Comparison of ENCODE assay signal across 18 cellular contexts in the genomic region with DNA sequence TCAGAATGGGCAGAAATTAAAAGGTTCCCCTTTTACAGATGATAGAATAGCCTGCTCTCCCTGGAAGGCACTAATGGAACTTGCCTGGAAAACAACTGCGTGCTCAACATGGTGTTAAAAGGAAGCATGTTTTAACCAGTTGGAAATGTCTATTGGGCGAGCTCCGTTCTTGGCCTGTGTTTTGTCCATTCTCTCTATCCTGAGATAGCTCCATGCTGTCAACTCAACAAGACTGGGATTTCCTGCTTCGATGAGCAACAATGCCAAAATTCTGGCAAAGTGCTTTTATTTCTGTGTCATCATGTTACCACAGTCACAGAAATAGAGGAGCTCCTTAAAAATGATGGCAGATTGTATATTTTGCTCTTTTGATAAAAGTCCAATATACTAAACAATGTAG.
DNase-seq lines count a peak whose midpoint lies in the region; ATAC-seq and TF ChIP-seq lines count a peak whose summit lies in the region.
"Had no signal": no experiment of that assay in that cellular context is flagged by ENCODE, and none has a peak within 500 bp of the region (broad histone marks: within the 10 kb centered on the region; RNA-seq: fewer than 3 reads in every experiment).

No MANE protein-coding gene starts in this region.

- H3K27me3 ChIP-seq in right cardiac atrium (ENCODE audit: control insufficient read depth, insufficient read depth) (no peaks in the 10 kb centered on the region), H7 (ENCODE audit: control insufficient read depth, insufficient read depth, low read length) (no peaks in the 10 kb centered on the region)
- H3K27me3 ChIP-seq: esophagus squamous epithelium, neutrophil, right lobe of liver, thyroid gland had no signal

- intact Hi-C loops in right cardiac atrium (cut with DNase I) = no loop called here

- no peak overlapping the region for H3K4me3 ChIP-seq in AG09309 (ENCODE audit: control insufficient read depth, low read depth, low read length)
- no peak overlapping the region for H3K4me3 ChIP-seq in right cardiac atrium (ENCODE audit: low read length)
- no peak overlapping the region for H3K4me3 ChIP-seq in H7 (ENCODE audit: insufficient read depth, low read depth, low read length)
- H3K4me3 ChIP-seq: esophagus squamous epithelium, right lobe of liver, thyroid gland had no signal

- H3K4me1 ChIP-seq in right cardiac atrium (ENCODE audit: control insufficient read depth, insufficient read depth, low read length) = peaks cover 9% of the 10 kb centered on the region
- H3K4me1 ChIP-seq: right lobe of liver had no signal

- no peaks in the 10 kb centered on the region for H3K36me3 ChIP-seq in H7 (replicated peaks; ENCODE audit: control insufficient read depth, insufficient read depth, low read length)
- H3K36me3 ChIP-seq: esophagus squamous epithelium, neutrophil, right lobe of liver, thyroid gland had no signal

- no peaks in the 10 kb centered on the region for H3K9me3 ChIP-seq in right cardiac atrium (ENCODE audit: control insufficient read depth, low read length)
- H3K9me3 ChIP-seq: esophagus squamous epithelium, neutrophil, right lobe of liver, thyroid gland had no signal

- TF ChIP-seq CTCF in AG09309 (IDR thresholded peaks at IDR 0.05; ENCODE audit: control insufficient read depth, insufficient read depth, low read depth, low read length, missing control alignments) = no peak

- no peak overlapping the region for H3K27ac ChIP-seq in right cardiac atrium (ENCODE audit: low read length)
- H3K27ac ChIP-seq: KMS-11, neutrophil, right lobe of liver, thyroid gland had no signal

- peak; percentile 17 for DNase-seq in AG09309 (ENCODE audit: low read depth)
- peak; percentile 16 for DNase-seq in HT1080 (ENCODE audit: low read depth)
- DNase-seq in cerebellar cortex (ENCODE audit: low spot score) = peak; percentile 4
- DNase-seq in right cardiac atrium = peak in 1 of 3 donors; percentile 50
- DNase-seq in UCSD-AML1 (lab: John Stamatoyannopoulos, UW; ENCODE audit: unreplicated experiment) = no peak
- DNase-seq in GDM1 (lab: John Stamatoyannopoulos, UW) = no peak
- DNase-seq in H7 = no peak
- DNase-seq: activated CD4-positive, alpha-beta T cell treated with anti-CD3 and anti-CD28 coated beads, Interleukin-2, amount 50 U/mL, for 1 hour; DMS 273 treated with DMSO at 0.1 percent for 48 hours; esophagus squamous epithelium; NCI-H1417; right lobe of liver; stimulated activated CD4-positive, alpha-beta T cell treated with anti-CD3 and anti-CD28 coated beads, Interleukin-2, amount 100 ng/mL, for 48 hours; stimulated activated CD8-positive, alpha-beta memory T cell treated with anti-CD3 and anti-CD28 coated beads, Interleukin-4, amount 100 ng/mL, for 48 hours; thyroid gland had no signal

- WGBS in right cardiac atrium = 17% methylated on average over 4 of the region's 4 CpGs

- peak; percentile 59 to 84 for ATAC-seq in right cardiac atrium
- ATAC-seq in HG03135 (IDR thresholded peaks at IDR 0.05; ENCODE audit: unreplicated experiment) = no peak
- ATAC-seq: right lobe of liver had no signal

Comparison
In these comparisons a context has a peak if more than half of its experiments do, and no peak if none do; other contexts are left out.
1. DNase-seq: peak in AG09309 (single experiment), HT1080 (single experiment) and cerebellar cortex (single experiment); none in UCSD-AML1 (single experiment), GDM1 (single experiment) and H7 (single experiment).